ENCODE assay signal across 1 cellular context in the genomic region with DNA sequence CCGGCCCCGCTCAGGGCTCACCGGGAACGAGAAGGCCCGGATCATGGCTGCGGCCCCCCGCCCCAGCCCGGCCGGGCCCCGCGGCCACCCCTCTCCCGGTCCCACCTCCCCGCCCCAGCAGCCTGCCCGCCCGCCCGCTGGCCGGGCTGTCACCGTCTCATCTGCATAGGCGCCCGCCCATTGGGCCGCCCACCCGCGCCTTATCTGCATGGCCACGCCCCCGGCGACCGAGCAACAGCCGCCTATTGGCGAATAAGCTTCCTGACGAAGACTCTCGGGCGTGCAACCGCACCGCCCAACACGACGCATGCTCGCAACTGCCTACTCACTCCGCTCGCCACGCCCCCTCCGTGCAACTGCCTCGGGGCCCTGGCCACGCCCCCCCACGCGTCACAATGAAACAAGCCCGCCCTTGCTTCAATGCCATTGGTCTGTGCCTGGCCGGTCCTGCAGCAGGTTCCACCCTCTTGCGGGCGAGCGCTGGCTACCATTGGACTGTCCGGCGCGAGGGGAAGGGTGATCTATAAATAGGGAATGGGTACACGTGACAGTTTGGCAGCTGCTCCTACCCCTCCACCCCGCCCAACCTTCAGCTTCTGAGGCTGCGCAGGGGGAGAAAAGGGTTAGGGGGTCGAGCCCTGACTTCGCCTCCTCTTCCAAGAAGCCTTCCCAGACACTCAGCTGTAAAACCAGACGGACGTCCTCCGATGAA.
TF ChIP-seq lines count a peak whose summit lies in the region.

A gene with protein sequence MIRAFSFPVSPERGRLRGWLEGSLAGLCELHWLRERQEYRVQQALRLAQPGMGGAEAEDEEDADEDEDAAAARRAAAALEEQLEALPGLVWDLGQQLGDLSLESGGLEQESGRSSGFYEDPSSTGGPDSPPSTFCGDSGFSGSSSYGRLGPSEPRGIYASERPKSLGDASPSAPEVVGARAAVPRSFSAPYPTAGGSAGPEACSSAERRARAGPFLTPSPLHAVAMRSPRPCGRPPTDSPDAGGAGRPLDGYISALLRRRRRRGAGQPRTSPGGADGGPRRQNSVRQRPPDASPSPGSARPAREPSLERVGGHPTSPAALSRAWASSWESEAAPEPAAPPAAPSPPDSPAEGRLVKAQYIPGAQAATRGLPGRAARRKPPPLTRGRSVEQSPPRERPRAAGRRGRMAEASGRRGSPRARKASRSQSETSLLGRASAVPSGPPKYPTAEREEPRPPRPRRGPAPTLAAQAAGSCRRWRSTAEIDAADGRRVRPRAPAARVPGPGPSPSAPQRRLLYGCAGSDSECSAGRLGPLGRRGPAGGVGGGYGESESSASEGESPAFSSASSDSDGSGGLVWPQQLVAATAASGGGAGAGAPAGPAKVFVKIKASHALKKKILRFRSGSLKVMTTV (minus strand): TSS at position 163 of the 712 bp plus-strand sequence. CDS start 118 bp downstream, at position 45.

TF ChIP-seq in HEK293, 187 proteins besides CTCF, POLR2A, EP300 and RAD21 (continued from another document):
- TF ChIP-seq, protein P1, sequence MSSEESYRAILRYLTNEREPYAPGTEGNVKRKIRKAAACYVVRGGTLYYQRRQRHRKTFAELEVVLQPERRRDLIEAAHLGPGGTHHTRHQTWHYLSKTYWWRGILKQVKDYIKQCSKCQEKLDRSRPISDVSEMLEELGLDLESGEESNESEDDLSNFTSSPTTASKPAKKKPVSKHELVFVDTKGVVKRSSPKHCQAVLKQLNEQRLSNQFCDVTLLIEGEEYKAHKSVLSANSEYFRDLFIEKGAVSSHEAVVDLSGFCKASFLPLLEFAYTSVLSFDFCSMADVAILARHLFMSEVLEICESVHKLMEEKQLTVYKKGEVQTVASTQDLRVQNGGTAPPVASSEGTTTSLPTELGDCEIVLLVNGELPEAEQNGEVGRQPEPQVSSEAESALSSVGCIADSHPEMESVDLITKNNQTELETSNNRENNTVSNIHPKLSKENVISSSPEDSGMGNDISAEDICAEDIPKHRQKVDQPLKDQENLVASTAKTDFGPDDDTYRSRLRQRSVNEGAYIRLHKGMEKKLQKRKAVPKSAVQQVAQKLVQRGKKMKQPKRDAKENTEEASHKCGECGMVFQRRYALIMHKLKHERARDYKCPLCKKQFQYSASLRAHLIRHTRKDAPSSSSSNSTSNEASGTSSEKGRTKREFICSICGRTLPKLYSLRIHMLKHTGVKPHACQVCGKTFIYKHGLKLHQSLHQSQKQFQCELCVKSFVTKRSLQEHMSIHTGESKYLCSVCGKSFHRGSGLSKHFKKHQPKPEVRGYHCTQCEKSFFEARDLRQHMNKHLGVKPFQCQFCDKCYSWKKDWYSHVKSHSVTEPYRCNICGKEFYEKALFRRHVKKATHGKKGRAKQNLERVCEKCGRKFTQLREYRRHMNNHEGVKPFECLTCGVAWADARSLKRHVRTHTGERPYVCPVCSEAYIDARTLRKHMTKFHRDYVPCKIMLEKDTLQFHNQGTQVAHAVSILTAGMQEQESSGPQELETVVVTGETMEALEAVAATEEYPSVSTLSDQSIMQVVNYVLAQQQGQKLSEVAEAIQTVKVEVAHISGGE (tag by site-specific recombination; conservative IDR thresholded peaks at IDR 0.05; ENCODE audit: low read depth), result peak; percentile 33; the same call in 1 of the 2 replicates
- TF ChIP-seq KLF10 (tag by site-specific recombination; IDR thresholded peaks at IDR 0.05), result peak; percentile 14; the same call in 1 of the 2 replicates
- peak; percentile 83 for TF ChIP-seq KLF16 (tag by site-specific recombination; IDR thresholded peaks at IDR 0.05)
TF ChIP-seq in HEK293: peak in this region for 14.
